29 cellular contexts compared by ENCODE assay signal in the genomic region with DNA sequence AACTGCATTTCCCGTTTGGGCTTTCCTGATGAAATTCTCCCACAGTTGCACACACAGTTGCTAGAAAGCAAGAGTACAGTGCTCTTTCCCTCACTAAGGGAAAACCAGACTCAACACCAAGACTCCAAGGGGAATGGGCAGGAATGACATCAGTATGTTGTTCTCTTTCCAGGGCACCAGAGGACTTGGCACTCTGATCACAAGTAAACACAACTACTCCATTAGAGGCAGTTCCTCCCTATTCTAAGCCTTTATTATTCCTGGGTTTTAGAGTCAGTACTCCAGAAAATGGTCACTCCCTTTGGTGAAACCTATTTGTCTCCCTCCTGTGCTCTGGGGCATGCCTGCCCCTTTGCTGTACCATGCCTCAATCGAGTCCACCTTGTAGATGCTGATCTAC.
"Had no signal": no experiment of that assay in that cellular context is flagged by ENCODE, and none has a peak within 500 bp of the region (broad histone marks: within the 10 kb centered on the region; RNA-seq: fewer than 3 reads in every experiment).

No MANE protein-coding gene starts in this region.

- DNase-seq: activated CD4-positive, alpha-beta T cell treated with anti-CD3 and anti-CD28 coated beads, Interleukin-2, amount 10 ng/mL, durations not matched to agents 24 days and 14 days; activated CD4-positive, alpha-beta T cell treated with anti-CD3 and anti-CD28 coated beads, Interleukin-2, amount 50 U/mL, for 4 hours; activated CD8-positive, alpha-beta T cell treated with anti-CD3 and anti-CD28 coated beads for 36 hours; activated effector memory CD4-positive, alpha-beta T cell treated with anti-CD3 and anti-CD28 coated beads, Interleukin-2, amount 50 U/mL, for 16 hours; activated naive CD4-positive, alpha-beta T cell; activated naive CD4-positive, alpha-beta T cell treated with anti-CD3 and anti-CD28 coated beads, Interleukin-2, amount 50 U/mL, for 16 hours; activated naive CD8-positive, alpha-beta T cell treated with anti-CD3 and anti-CD28 coated beads for 36 hours; activated T-cell treated with anti-CD3 and anti-CD28 coated beads, Interleukin-2, amount 50 U/mL, for 1 hour; activated T-cell treated with anti-CD3 and anti-CD28 coated beads, Interleukin-2, amount 50 U/mL, for 72 hours; Kasumi-1; KG1; MG63; NCI-H1048; NCI-H1105 treated with DMSO at 0.1 percent for 48 hours; NCI-H1436; NCI-H1694; NCI-H1930; NCI-H2081 treated with DMSO at 0.1 percent for 48 hours; NCI-H226; NCI-H446 treated with DMSO at 0.1 percent for 48 hours; NCI-H524 treated with DMSO at 0.1 percent for 48 hours; SHP77; SJCRH30; T1000; WERI-Rb-1 had no signal

- H3K4me1 Mint-ChIP-seq: activated CD4-positive, alpha-beta T cell treated with anti-CD3 and anti-CD28 coated beads, Interleukin-2, amount 10 ng/mL, durations not matched to agents 24 days and 14 days; activated naive CD8-positive, alpha-beta T cell treated with anti-CD3 and anti-CD28 coated beads for 36 hours; activated T-helper 17 cell treated with anti-CD3 and anti-CD28 coated beads, Interleukin-2, amount 50 U/mL, for 72 hours had no signal

- H3K9me3 Mint-ChIP-seq: activated CD4-positive, alpha-beta T cell treated with anti-CD3 and anti-CD28 coated beads, Interleukin-2, amount 10 ng/mL, durations not matched to agents 24 days and 14 days; activated CD8-positive, alpha-beta T cell treated with anti-CD3 and anti-CD28 coated beads for 36 hours; activated naive CD8-positive, alpha-beta T cell treated with anti-CD3 and anti-CD28 coated beads for 36 hours; activated T-cell treated with anti-CD3 and anti-CD28 coated beads, Interleukin-2, amount 50 U/mL, for 72 hours; activated T-helper 17 cell treated with anti-CD3 and anti-CD28 coated beads, Interleukin-2, amount 50 U/mL, for 72 hours; brain had no signal

- ATAC-seq: activated CD8-positive, alpha-beta T cell treated with anti-CD3 and anti-CD28 coated beads for 36 hours; activated T-cell treated with anti-CD3 and anti-CD28 coated beads, Interleukin-2, amount 50 U/mL, for 72 hours; activated T-helper 17 cell treated with anti-CD3 and anti-CD28 coated beads, Interleukin-2, amount 50 U/mL, for 72 hours; Panc1 had no signal

- H3K27me3 ChIP-seq: MG63, SJCRH30 had no signal

- H3K4me1 ChIP-seq: SJCRH30 had no signal

- H3K27ac ChIP-seq: SJCRH30, SK-N-MC, WERI-Rb-1 had no signal

- H3K27me3 Mint-ChIP-seq: activated CD4-positive, alpha-beta T cell treated with anti-CD3 and anti-CD28 coated beads, Interleukin-2, amount 10 ng/mL, durations not matched to agents 24 days and 14 days; activated CD8-positive, alpha-beta T cell treated with anti-CD3 and anti-CD28 coated beads for 36 hours; activated naive CD8-positive, alpha-beta T cell treated with anti-CD3 and anti-CD28 coated beads for 36 hours; activated T-helper 17 cell treated with anti-CD3 and anti-CD28 coated beads, Interleukin-2, amount 50 U/mL, for 72 hours; brain had no signal

- H3K4me3 ChIP-seq: MG63, SJCRH30, SK-N-MC had no signal

- H3K4me3 Mint-ChIP-seq: activated CD4-positive, alpha-beta T cell treated with anti-CD3 and anti-CD28 coated beads, Interleukin-2, amount 10 ng/mL, durations not matched to agents 24 days and 14 days; activated CD8-positive, alpha-beta T cell treated with anti-CD3 and anti-CD28 coated beads for 36 hours; activated naive CD8-positive, alpha-beta T cell treated with anti-CD3 and anti-CD28 coated beads for 36 hours; activated T-cell treated with anti-CD3 and anti-CD28 coated beads, Interleukin-2, amount 50 U/mL, for 72 hours; activated T-helper 17 cell treated with anti-CD3 and anti-CD28 coated beads, Interleukin-2, amount 50 U/mL, for 72 hours; brain had no signal

- H3K27ac Mint-ChIP-seq: activated CD4-positive, alpha-beta T cell treated with anti-CD3 and anti-CD28 coated beads, Interleukin-2, amount 10 ng/mL, durations not matched to agents 24 days and 14 days; activated CD8-positive, alpha-beta T cell treated with anti-CD3 and anti-CD28 coated beads for 36 hours; activated naive CD8-positive, alpha-beta T cell treated with anti-CD3 and anti-CD28 coated beads for 36 hours; activated T-cell treated with anti-CD3 and anti-CD28 coated beads, Interleukin-2, amount 50 U/mL, for 72 hours; activated T-helper 17 cell treated with anti-CD3 and anti-CD28 coated beads, Interleukin-2, amount 50 U/mL, for 72 hours had no signal

- H3K36me3 ChIP-seq: MG63, SJCRH30 had no signal

- H3K9me3 ChIP-seq: MG63, SJCRH30 had no signal
